Comparison of ENCODE assay signal across 25 cellular contexts in the genomic region with DNA sequence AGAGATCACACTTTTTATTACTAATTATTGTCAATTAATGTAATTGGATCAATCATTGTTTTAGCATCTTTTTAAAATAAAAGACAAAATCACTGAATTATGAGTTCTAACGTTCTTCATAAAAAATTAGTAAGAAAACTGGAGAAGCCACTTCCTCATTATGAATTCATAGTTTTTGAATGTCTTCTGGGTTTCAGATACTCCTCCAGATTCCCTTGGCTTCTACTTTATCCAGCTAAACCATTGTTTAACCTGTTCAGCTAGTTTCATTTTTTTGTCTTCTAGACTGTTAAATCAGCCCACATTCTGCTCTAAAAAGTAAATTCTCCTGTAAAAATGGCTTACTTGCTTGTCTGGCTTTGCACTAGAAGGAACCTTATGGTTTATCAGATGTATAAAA.
A peak's percentile ranks its signal among the peaks of the same experiment; 100 is the strongest.
DNase-seq lines count a peak whose midpoint lies in the region; ATAC-seq, FAIRE-seq and TF ChIP-seq lines count a peak whose summit lies in the region.
"Had no signal": no experiment of that assay in that cellular context is flagged by ENCODE, and none has a peak within 500 bp of the region (broad histone marks: within the 10 kb centered on the region; RNA-seq: fewer than 3 reads in every experiment).

No MANE protein-coding gene starts in this region.

- no peaks in the 10 kb centered on the region for H3K4me1 ChIP-seq in mammary epithelial cell (ENCODE audit: insufficient read depth, low read length)
- H3K4me1 ChIP-seq: BE2C, BLaER1 had no signal

- in situ Hi-C loops in mammary epithelial cell (cut with MboI; ENCODE audit: low sequenced_read_pairs in 2 of 2), result loop anchor here in 1 of 2 donors (25.0 kb wide), 1 partner anchor 246 kb away; no protein-coding TSS in a partner anchor

- ATAC-seq in esophagus mucosa, result peak; percentile 57
- ATAC-seq in effector memory CD8-positive, alpha-beta T cell (replicated peaks), result no peak

- peak overlapping the region; percentile 15 for H3K4me3 ChIP-seq in neural cell (ENCODE audit: low read length)
- H3K4me3 ChIP-seq in mammary epithelial cell (replicated peaks in 1 of 3; ENCODE audit: insufficient read depth in 1 of 3, low read depth in 2 of 3, low read length in 3 of 3), result no peak overlapping the region
- H3K4me3 ChIP-seq: BLaER1 had no signal

- H2AFZ ChIP-seq in neural cell (ENCODE audit: low read depth, low read length) (no peak overlapping the region), mammary epithelial cell (ENCODE audit: low read depth, low read length) (no peak overlapping the region)

- no peak overlapping the region for H3K4me3 Mint-ChIP-seq in effector memory CD8-positive, alpha-beta T cell
- H3K4me3 Mint-ChIP-seq: CD14-positive monocyte; CD4-positive, alpha-beta memory T cell; CD4-positive, CD25-positive, alpha-beta regulatory T cell; CD8-positive, alpha-beta memory T cell had no signal

- DNase-seq in GM12891 (ENCODE audit: insufficient read length, low spot score) (no peak), Kasumi-1 (lab: John Stamatoyannopoulos, UW) (peak; percentile 4 to 5), substantia nigra (lab: John Stamatoyannopoulos, UW) (no peak), mammary epithelial cell (no peak)
- no peak for DNase-seq in effector memory CD8-positive, alpha-beta T cell
- DNase-seq: 8988T; ACHN; BE2C; C1 segment of cervical spinal cord; CD4-positive, alpha-beta memory T cell; CD4-positive, CD25-positive, alpha-beta regulatory T cell; CD8-positive, alpha-beta memory T cell; COR-L47; DMS 273 treated with DMSO at 0.1 percent for 48 hours; DMS153; DMS53; DMS79 treated with DMSO at 0.1 percent for 48 hours; GF-D8 had no signal

- WGBS in mammary epithelial cell (ENCODE audit: low coverage, missing lambda C conversion rate), result 0% methylated on average over 1 of the region's 1 CpG

- TF ChIP-seq RAD21 in neural cell (conservative IDR thresholded peaks at IDR 0.05), result no peak

- H3K9me3 Mint-ChIP-seq in effector memory CD8-positive, alpha-beta T cell, result peaks cover 0 to 2% of the 10 kb centered on the region in 2 donors
- H3K9me3 Mint-ChIP-seq: CD4-positive, alpha-beta memory T cell; CD8-positive, alpha-beta memory T cell had no signal

- dilution Hi-C loops in mammary epithelial cell (cut with HindIII; ENCODE audit: low sequenced_read_pairs), result no loop called here

- no peak for TF ChIP-seq POLR2A in GM12891 (IDR thresholded peaks at IDR 0.05; ENCODE audit: low read depth, low read length)

- no peak for FAIRE-seq in GM12891 (lab: Jason Lieb, UNC)
- FAIRE-seq: A204.1, G401.6, GM19239 had no signal

- H3K9ac ChIP-seq in neural cell (ENCODE audit: low read length) (no peak overlapping the region), mammary epithelial cell (ENCODE audit: insufficient read depth, low read length) (no peak overlapping the region)
- H3K9ac ChIP-seq: BLaER1 had no signal

- no peak overlapping the region for H3K27ac Mint-ChIP-seq in effector memory CD8-positive, alpha-beta T cell
- H3K27ac Mint-ChIP-seq: CD14-positive monocyte; CD4-positive, CD25-positive, alpha-beta regulatory T cell; CD8-positive, alpha-beta memory T cell had no signal

- H4K20me1 ChIP-seq in neural cell (ENCODE audit: insufficient read depth) (no peaks in the 10 kb centered on the region), mammary epithelial cell (ENCODE audit: insufficient read depth, low read length) (no peaks in the 10 kb centered on the region)
- H4K20me1 ChIP-seq: BLaER1 had no signal

- TF ChIP-seq CTCF in neural cell (IDR thresholded peaks at IDR 0.05; ENCODE audit: poor library complexity, severe bottlenecking) (no peak), mammary epithelial cell (conservative IDR thresholded peaks at IDR 0.05 in 1 of 2, IDR thresholded peaks at IDR 0.05 in 1 of 2; ENCODE audit: extremely low read depth in 1 of 2, insufficient read depth in 1 of 2, low read depth in 1 of 2, low read length in 2 of 2) (no peak)

- no peak for TF ChIP-seq EP300 in neural cell (conservative IDR thresholded peaks at IDR 0.05; ENCODE audit: poor library complexity, severe bottlenecking)

- no peaks in the 10 kb centered on the region for H3K9me2 ChIP-seq in neural cell (ENCODE audit: insufficient read depth, low read length)

- BruUV-seq in mammary epithelial cell (replicated peaks; lab: Mats Ljungman, UMichigan), result no TSS peak

- H3K4me1 Mint-ChIP-seq in effector memory CD8-positive, alpha-beta T cell (ENCODE audit: low read depth in 2 of 2), result no peaks in the 10 kb centered on the region
- H3K4me1 Mint-ChIP-seq: CD14-positive monocyte; CD4-positive, CD25-positive, alpha-beta regulatory T cell; CD8-positive, alpha-beta memory T cell had no signal

- H3F3A ChIP-seq in neural cell (ENCODE audit: insufficient read depth, low read length, poor library complexity, severe bottlenecking), result no peaks in the 10 kb centered on the region

- H3K9me3 ChIP-seq in neural cell (ENCODE audit: low read length) (no peaks in the 10 kb centered on the region), mammary epithelial cell (replicated peaks; ENCODE audit: insufficient read depth, low read length) (no peaks in the 10 kb centered on the region)
- H3K9me3 ChIP-seq: BE2C, BLaER1 had no signal

- CTCF ChIA-PET in mammary epithelial cell (lab: Charles Lee; ENCODE audit: low non-redundant PET), result no interaction called here

- no peaks in the 10 kb centered on the region for H3K79me2 ChIP-seq in neural cell (replicated peaks; ENCODE audit: insufficient read depth, low read length)
- no peaks in the 10 kb centered on the region for H3K79me2 ChIP-seq in mammary epithelial cell (ENCODE audit: insufficient read depth, low read length)

- no peak overlapping the region for H3K4me2 ChIP-seq in neural cell (ENCODE audit: low read length)
- H3K4me2 ChIP-seq in mammary epithelial cell (ENCODE audit: insufficient read depth, low read depth, low read length), result no peak overlapping the region
- H3K4me2 ChIP-seq: BLaER1 had no signal

- intact Hi-C loops in mammary epithelial cell (cut with micrococcal nuclease), result no loop called here

- H3K27me3 ChIP-seq in neural cell (ENCODE audit: insufficient read depth, low read depth, low read length) (no peaks in the 10 kb centered on the region), mammary epithelial cell (ENCODE audit: insufficient read depth, low read length) (no peaks in the 10 kb centered on the region)
- H3K27me3 ChIP-seq: BE2C, BLaER1 had no signal

- no peaks in the 10 kb centered on the region for H3K36me3 ChIP-seq in neural cell (ENCODE audit: insufficient read depth, low read length)
- no peaks in the 10 kb centered on the region for H3K36me3 ChIP-seq in mammary epithelial cell (ENCODE audit: insufficient read depth, low read length)
- H3K36me3 ChIP-seq: BE2C, BLaER1 had no signal

- H3K27ac ChIP-seq in neural cell (ENCODE audit: low read length), result peak overlapping the region; percentile 61
- H3K27ac ChIP-seq in substantia nigra (ENCODE audit: low read depth, low read length, poor library complexity, severe bottlenecking), result no peak overlapping the region
- no peak overlapping the region for H3K27ac ChIP-seq in mammary epithelial cell (ENCODE audit: insufficient read depth, low read depth, low read length)
- H3K27ac ChIP-seq: BLaER1 had no signal

- H3K27me3 Mint-ChIP-seq in effector memory CD8-positive, alpha-beta T cell, result no peaks in the 10 kb centered on the region
- H3K27me3 Mint-ChIP-seq: CD4-positive, alpha-beta memory T cell; CD4-positive, CD25-positive, alpha-beta regulatory T cell; CD8-positive, alpha-beta memory T cell had no signal

- no peaks in the 10 kb centered on the region for H3K36me3 Mint-ChIP-seq in effector memory CD8-positive, alpha-beta T cell (ENCODE audit: insufficient read depth)
- H3K36me3 Mint-ChIP-seq: CD14-positive monocyte; CD4-positive, alpha-beta memory T cell; CD4-positive, CD25-positive, alpha-beta regulatory T cell; CD8-positive, alpha-beta memory T cell had no signal

TF ChIP-seq in GM12891, 5 proteins besides CTCF, POLR2A, EP300 and RAD21:
- TF ChIP-seq PAX5 (IDR thresholded peaks at IDR 0.05; ENCODE audit: insufficient read depth, low read length, severe bottlenecking) (no peak), SPI1 (IDR thresholded peaks at IDR 0.05; ENCODE audit: low read depth, low read length) (peak; percentile 48; the same call in 1 of the 2 replicates), TAF1 (IDR thresholded peaks at IDR 0.05; ENCODE audit: low read depth, low read length) (no peak)
TF ChIP-seq in GM12891: peak in this region for 1.

TF ChIP-seq in neural cell, 6 proteins besides CTCF, POLR2A, EP300 and RAD21:
- TF ChIP-seq, protein P1, sequence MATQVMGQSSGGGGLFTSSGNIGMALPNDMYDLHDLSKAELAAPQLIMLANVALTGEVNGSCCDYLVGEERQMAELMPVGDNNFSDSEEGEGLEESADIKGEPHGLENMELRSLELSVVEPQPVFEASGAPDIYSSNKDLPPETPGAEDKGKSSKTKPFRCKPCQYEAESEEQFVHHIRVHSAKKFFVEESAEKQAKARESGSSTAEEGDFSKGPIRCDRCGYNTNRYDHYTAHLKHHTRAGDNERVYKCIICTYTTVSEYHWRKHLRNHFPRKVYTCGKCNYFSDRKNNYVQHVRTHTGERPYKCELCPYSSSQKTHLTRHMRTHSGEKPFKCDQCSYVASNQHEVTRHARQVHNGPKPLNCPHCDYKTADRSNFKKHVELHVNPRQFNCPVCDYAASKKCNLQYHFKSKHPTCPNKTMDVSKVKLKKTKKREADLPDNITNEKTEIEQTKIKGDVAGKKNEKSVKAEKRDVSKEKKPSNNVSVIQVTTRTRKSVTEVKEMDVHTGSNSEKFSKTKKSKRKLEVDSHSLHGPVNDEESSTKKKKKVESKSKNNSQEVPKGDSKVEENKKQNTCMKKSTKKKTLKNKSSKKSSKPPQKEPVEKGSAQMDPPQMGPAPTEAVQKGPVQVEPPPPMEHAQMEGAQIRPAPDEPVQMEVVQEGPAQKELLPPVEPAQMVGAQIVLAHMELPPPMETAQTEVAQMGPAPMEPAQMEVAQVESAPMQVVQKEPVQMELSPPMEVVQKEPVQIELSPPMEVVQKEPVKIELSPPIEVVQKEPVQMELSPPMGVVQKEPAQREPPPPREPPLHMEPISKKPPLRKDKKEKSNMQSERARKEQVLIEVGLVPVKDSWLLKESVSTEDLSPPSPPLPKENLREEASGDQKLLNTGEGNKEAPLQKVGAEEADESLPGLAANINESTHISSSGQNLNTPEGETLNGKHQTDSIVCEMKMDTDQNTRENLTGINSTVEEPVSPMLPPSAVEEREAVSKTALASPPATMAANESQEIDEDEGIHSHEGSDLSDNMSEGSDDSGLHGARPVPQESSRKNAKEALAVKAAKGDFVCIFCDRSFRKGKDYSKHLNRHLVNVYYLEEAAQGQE (IDR thresholded peaks at IDR 0.05; ENCODE audit: borderline replicate concordance), result no peak
- TF ChIP-seq POLR2AphosphoS5 (IDR thresholded peaks at IDR 0.05) (no peak), TAF1 (IDR thresholded peaks at IDR 0.05; ENCODE audit: low read depth) (no peak), SMC3 (conservative IDR thresholded peaks at IDR 0.05; ENCODE audit: poor library complexity) (no peak), EZH2 (IDR thresholded peaks at IDR 0.05; ENCODE audit: borderline replicate concordance, insufficient read depth, low read length, poor library complexity, severe bottlenecking) (no peak), MXI1 (conservative IDR thresholded peaks at IDR 0.05; ENCODE audit: poor library complexity, severe bottlenecking) (no peak)

Comparison
In these comparisons a context has a peak if more than half of its experiments do, and no peak if none do; other contexts are left out.
1. DNase-seq: peak in Kasumi-1 (2 of 2); none in GM12891 (single experiment), substantia nigra (0 of 49), mammary epithelial cell (single experiment) and effector memory CD8-positive, alpha-beta T cell (0 of 3).